ENCODE assay signal across 24 cellular contexts in the genomic region with DNA sequence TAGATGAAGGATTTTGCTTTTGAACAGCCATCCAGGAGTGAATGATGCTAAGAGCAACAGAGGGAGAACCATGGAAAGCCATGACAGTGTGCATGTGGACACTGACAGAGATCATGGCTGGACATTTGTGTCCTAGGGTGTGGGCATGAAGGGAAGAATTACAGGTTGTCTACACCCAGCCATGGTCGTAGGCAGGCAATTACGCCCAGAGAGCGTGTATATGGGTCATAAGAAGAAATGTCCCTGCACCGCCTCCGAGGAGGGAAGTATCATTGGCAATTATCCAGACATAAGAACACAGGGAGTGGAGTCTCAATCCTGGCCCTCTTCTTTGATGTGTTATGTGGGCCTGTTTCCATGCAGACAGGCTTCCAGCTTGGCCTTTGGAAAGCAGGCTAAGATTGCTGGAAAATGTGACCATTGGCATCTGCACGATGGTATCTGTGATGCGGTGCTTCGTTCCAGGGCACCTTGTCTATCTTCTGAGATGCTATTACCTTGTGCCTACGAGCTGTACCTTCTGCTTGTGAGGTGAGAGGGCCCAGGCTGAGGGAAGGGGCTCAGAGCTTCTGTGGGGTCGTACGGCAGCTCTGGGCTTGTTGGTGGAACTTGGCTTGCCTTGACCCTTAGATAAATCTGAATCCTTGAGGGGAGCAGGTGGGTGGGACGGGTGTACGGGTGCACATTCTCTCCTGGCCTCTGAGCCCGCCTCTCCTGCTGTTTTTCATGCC.
"Had no signal": no experiment of that assay in that cellular context is flagged by ENCODE, and none has a peak within 500 bp of the region (broad histone marks: within the 10 kb centered on the region; RNA-seq: fewer than 3 reads in every experiment).

No MANE protein-coding gene starts in this region.

- H3K36me3 ChIP-seq: breast epithelium, heart left ventricle, left ventricle myocardium inferior, spleen, WERI-Rb-1 had no signal

- H3K4me1 ChIP-seq: breast epithelium, esophagus muscularis mucosa, foreskin keratinocyte, left ventricle myocardium inferior, tibial nerve had no signal

- H3K9me3 Mint-ChIP-seq: activated naive CD4-positive, alpha-beta T cell treated with anti-CD3 and anti-CD28 coated beads, Interleukin-2, amount 50 U/mL, for 72 hours; activated T-helper 2 cell treated with anti-CD3 and anti-CD28 coated beads, Interferon-gamma antibody, Interleukin-2, Interleukin-4, amounts not matched to agents 10 μg/mL and 5 μg/mL and 100 μg/mL, durations not matched to agents 14 hours and 24 hours and 36 hours; dendritic cell treated with granulocyte-macrophage colony-stimulating factor and Interleukin-4, amounts not matched to agents 40 ng/mL and 50 ng/mL, for 4 days; naive B cell; T-cell had no signal

- H3K9me3 ChIP-seq: breast epithelium, esophagus muscularis mucosa, heart left ventricle, left ventricle myocardium inferior, spleen, tibial nerve had no signal

- H3K27me3 ChIP-seq: breast epithelium, esophagus muscularis mucosa, heart left ventricle, spleen, tibial nerve had no signal

- H3K27me3 Mint-ChIP-seq: T-cell had no signal

- H3K36me3 Mint-ChIP-seq: activated CD8-positive, alpha-beta memory T cell treated with anti-CD3 and anti-CD28 coated beads, Interleukin-2, amount 10 ng/mL, durations not matched to agents 7 days and 5 days; activated naive CD4-positive, alpha-beta T cell treated with anti-CD3 and anti-CD28 coated beads, Interleukin-2, amount 50 U/mL, for 72 hours; naive B cell; T-cell had no signal

- DNase-seq: activated CD4-positive, alpha-beta T cell treated with anti-CD3 and anti-CD28 coated beads, Interleukin-2, amount 50 U/mL, for 1 hour; activated CD4-positive, CD25-positive, alpha-beta regulatory T cell treated with anti-CD3 and anti-CD28 coated beads, Interleukin-2, amount 50 U/mL, for 72 hours; activated CD8-positive, alpha-beta memory T cell treated with anti-CD3 and anti-CD28 coated beads, Interleukin-2, amount 10 ng/mL, durations not matched to agents 7 days and 5 days; activated CD8-positive, alpha-beta T cell treated with anti-CD3 and anti-CD28 coated beads, Interleukin-2, amount 10 ng/mL, durations not matched to agents 7 days and 5 days; activated T-cell treated with anti-CD3 and anti-CD28 coated beads, Interleukin-2, amount 50 U/mL, for 48 hours; central memory CD4-positive, alpha-beta T cell; effector CD4-positive, alpha-beta T cell; foreskin keratinocyte; left ventricle myocardium inferior; naive B cell; nephron progenitor cell; spleen; stimulated activated naive CD4-positive, alpha-beta T cell treated with Interleukin-2 at 50 U/mL for 16 hours; T-cell; T-helper 9 cell had no signal

- H3K4me3 ChIP-seq: breast epithelium, esophagus muscularis mucosa, heart left ventricle, left ventricle myocardium inferior, spleen, tibial nerve had no signal

- FAIRE-seq: TTC549 had no signal

- H3K27ac Mint-ChIP-seq: activated CD8-positive, alpha-beta memory T cell treated with anti-CD3 and anti-CD28 coated beads, Interleukin-2, amount 10 ng/mL, durations not matched to agents 7 days and 5 days; activated CD8-positive, alpha-beta T cell treated with anti-CD3 and anti-CD28 coated beads, Interleukin-2, amount 10 ng/mL, durations not matched to agents 7 days and 5 days; activated naive CD4-positive, alpha-beta T cell treated with anti-CD3 and anti-CD28 coated beads, Interleukin-2, amount 50 U/mL, for 72 hours; activated T-helper 2 cell treated with anti-CD3 and anti-CD28 coated beads, Interferon-gamma antibody, Interleukin-2, Interleukin-4, amounts not matched to agents 10 μg/mL and 5 μg/mL and 100 μg/mL, durations not matched to agents 14 hours and 24 hours and 36 hours; dendritic cell treated with granulocyte-macrophage colony-stimulating factor and Interleukin-4, amounts not matched to agents 40 ng/mL and 50 ng/mL, for 4 days; naive B cell; nephron progenitor cell; T-cell had no signal

- H3K27ac ChIP-seq: breast epithelium, esophagus muscularis mucosa, foreskin keratinocyte, heart left ventricle, left ventricle myocardium inferior, spleen, WERI-Rb-1 had no signal

- ATAC-seq: activated CD8-positive, alpha-beta memory T cell treated with anti-CD3 and anti-CD28 coated beads, Interleukin-2, amount 10 ng/mL, durations not matched to agents 7 days and 5 days; activated CD8-positive, alpha-beta T cell treated with anti-CD3 and anti-CD28 coated beads, Interleukin-2, amount 10 ng/mL, durations not matched to agents 7 days and 5 days; activated naive CD4-positive, alpha-beta T cell treated with anti-CD3 and anti-CD28 coated beads, Interleukin-2, amount 50 U/mL, for 72 hours; foreskin keratinocyte; T-cell had no signal

- H3K4me3 Mint-ChIP-seq: activated CD8-positive, alpha-beta memory T cell treated with anti-CD3 and anti-CD28 coated beads, Interleukin-2, amount 10 ng/mL, durations not matched to agents 7 days and 5 days; activated CD8-positive, alpha-beta T cell treated with anti-CD3 and anti-CD28 coated beads, Interleukin-2, amount 10 ng/mL, durations not matched to agents 7 days and 5 days; dendritic cell treated with granulocyte-macrophage colony-stimulating factor and Interleukin-4, amounts not matched to agents 40 ng/mL and 50 ng/mL, for 4 days; nephron progenitor cell; T-cell had no signal
